8 cellular contexts compared by ENCODE assay signal in genomic region chr12:122979908-122980191, GRCh38. TPM values are rescaled to one million over a fixed set of nuclear protein-coding genes. Genes with fewer than 3 reads are reported as not detected.
DNase-seq lines count a peak whose midpoint lies in the region; ATAC-seq and TF ChIP-seq lines count a peak whose summit lies in the region.

No MANE protein-coding gene starts in this region.

- POLR2A ChIA-PET in SK-N-SH (lab: Yijun Ruan, JAX) (interaction anchor here (0.7 to 2.0 kb wide), 3 partner anchors 10 to 253 kb away, joined by 3 to 6 read pairs (median 6); partner anchors contain the start of genes MPHOSPH9 and MTRFR), activated B cell treated with CpG ODN at 0.5 μM for 24 hours (lab: Charles Lee) (interaction anchor here (0.6 to 2.5 kb wide), 9 partner anchors 10 to 257 kb away, joined by 3 to 9 read pairs (median 3); partner anchors contain the start of genes ABCB9, CCDC62, MPHOSPH9 and MTRFR)

- peaks cover 28% of the 10 kb centered on the region for H3K36me3 Mint-ChIP-seq in activated B cell treated with CpG ODN at 0.5 μM for 24 hours (ENCODE audit: low read depth)

- no peak for TF ChIP-seq EP300 in SK-N-SH (IDR thresholded peaks at IDR 0.05; ENCODE audit: borderline replicate concordance in 1 of 2, low read depth in 1 of 2, low read length in 1 of 2)

- DNase-seq in SK-N-SH (no peak), activated B cell treated with CpG ODN at 0.5 μM for 24 hours (no peak), substantia nigra (lab: John Stamatoyannopoulos, UW) (no peak), midbrain (lab: John Stamatoyannopoulos, UW) (no peak), NCI-H2081 treated with DMSO at 0.1 percent for 48 hours (lab: John Stamatoyannopoulos, UW) (no peak)

- no peaks in the 10 kb centered on the region for H3K27me3 ChIP-seq in SK-N-SH (ENCODE audit: insufficient read depth)

- no peaks in the 10 kb centered on the region for H3K9me2 ChIP-seq in SK-N-SH

- H3K4me3 Mint-ChIP-seq in activated B cell treated with CpG ODN at 0.5 μM for 24 hours, result peak overlapping the region; percentile 88

- CTCF ChIA-PET in SK-N-SH (lab: Yijun Ruan, JAX), result interaction anchor here (5.0 kb wide), 1 partner anchor 258 kb away, joined by 25 read pairs; no protein-coding TSS in a partner anchor
- CTCF ChIA-PET in activated B cell treated with CpG ODN at 0.5 μM for 24 hours (lab: Charles Lee), result interaction anchor here (1.2 kb wide), 1 partner anchor 170 kb away, joined by 4 read pairs; no protein-coding TSS in a partner anchor

- TF ChIP-seq RAD21 in SK-N-SH (IDR thresholded peaks at IDR 0.05; ENCODE audit: low read length), result no peak

- H3K27me3 Mint-ChIP-seq in activated B cell treated with CpG ODN at 0.5 μM for 24 hours, result no peaks in the 10 kb centered on the region

- peak overlapping the region; percentile 96 for H3K4me2 ChIP-seq in SK-N-SH

- H3K4me3 ChIP-seq in SK-N-SH (ENCODE audit: low read depth in 2 of 2, low read length in 1 of 2) (peak overlapping the region; percentile 96), iPS-11a (ENCODE audit: low read depth, low read length) (peak overlapping the region; percentile 85)

- intact Hi-C loops in activated B cell treated with CpG ODN at 0.5 μM for 24 hours (cut with micrococcal nuclease), result loop anchor here (5.0 kb wide), 1 partner anchor 172 kb away; the partner anchor contains the start of gene PITPNM2

- H4K20me1 ChIP-seq in SK-N-SH (ENCODE audit: insufficient read depth), result peaks cover 10% of the 10 kb centered on the region; the same call in 1 of the 2 replicates

- peak overlapping the region; percentile 92 for H3K9ac ChIP-seq in SK-N-SH

- H3F3A ChIP-seq in SK-N-SH (replicated peaks; ENCODE audit: insufficient read depth), result peaks cover 7% of the 10 kb centered on the region

- H3K36me3 ChIP-seq in SK-N-SH (replicated peaks in 1 of 2; ENCODE audit: control insufficient read depth in 1 of 2, insufficient read depth in 2 of 2, low read length in 1 of 2), result peaks cover 0 to 25% of the 10 kb centered on the region in 2 experiments

- WGBS in SK-N-SH (ENCODE audit: low lambda C conversion rate), result 16% methylated on average over 7 of the region's 7 CpGs

- peaks cover 55% of the 10 kb centered on the region for H3K4me1 Mint-ChIP-seq in activated B cell treated with CpG ODN at 0.5 μM for 24 hours

- ATAC-seq in SK-N-SH treated with all-trans-retinoic acid at 6 μM for 48 hours (no peak), activated B cell treated with CpG ODN at 0.5 μM for 24 hours (ENCODE audit: low read depth) (no peak), HG02852 (IDR thresholded peaks at IDR 0.05; ENCODE audit: unreplicated experiment) (no peak)

- TF ChIP-seq CTCF in SK-N-SH (IDR thresholded peaks at IDR 0.05) (no peak), activated B cell treated with CpG ODN at 0.5 μM for 24 hours (IDR thresholded peaks at IDR 0.05) (no peak)

- H3K27ac Mint-ChIP-seq in activated B cell treated with CpG ODN at 0.5 μM for 24 hours, result peak overlapping the region; percentile 88

- no peaks in the 10 kb centered on the region for H3K9me3 Mint-ChIP-seq in activated B cell treated with CpG ODN at 0.5 μM for 24 hours

- H3K79me2 ChIP-seq in SK-N-SH (ENCODE audit: insufficient read depth), result peaks cover 78% of the 10 kb centered on the region

- peak overlapping the region; percentile 45 for H2AFZ ChIP-seq in SK-N-SH (ENCODE audit: low read depth)

- H3K9me3 ChIP-seq in SK-N-SH, result no peaks in the 10 kb centered on the region

- peak overlapping the region; percentile 51 to 76; a peak in 3 of 4 replicates for H3K27ac ChIP-seq in SK-N-SH (ENCODE audit: low read depth in 2 of 2, low read length in 1 of 2)
- H3K27ac ChIP-seq in substantia nigra (ENCODE audit: low read depth, low read length, poor library complexity, severe bottlenecking), result peak overlapping the region; percentile 82

- peaks cover 13 to 46% of the 10 kb centered on the region in 2 experiments; a peak in 3 of 4 replicates for H3K4me1 ChIP-seq in SK-N-SH (ENCODE audit: control insufficient read depth in 1 of 2, insufficient read depth in 2 of 2, low read depth in 1 of 2, low read length in 1 of 2)

TF ChIP-seq in SK-N-SH, 30 proteins besides CTCF, POLR2A, EP300 and RAD21:
- 0 out of 2 replicates have a peak, but pooled peaks have one; percentile 7 for TF ChIP-seq TAF1 (IDR thresholded peaks at IDR 0.05; ENCODE audit: borderline replicate concordance, low read depth, low read length)
- TF ChIP-seq, protein P1, sequence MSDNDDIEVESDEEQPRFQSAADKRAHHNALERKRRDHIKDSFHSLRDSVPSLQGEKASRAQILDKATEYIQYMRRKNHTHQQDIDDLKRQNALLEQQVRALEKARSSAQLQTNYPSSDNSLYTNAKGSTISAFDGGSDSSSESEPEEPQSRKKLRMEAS (IDR thresholded peaks at IDR 0.05; ENCODE audit: low read depth), result no peak
- TF ChIP-seq RFX5 (IDR thresholded peaks at IDR 0.05; ENCODE audit: low read length), result no peak

TF ChIP-seq in SK-N-SH treated with all-trans-retinoic acid at 6 μM for 48 hours, 23 proteins besides CTCF, POLR2A, EP300 and RAD21 (continues in another document):
- no peak for TF ChIP-seq TOX (CRISPR knock-in tag; IDR thresholded peaks at IDR 0.05; ENCODE audit: borderline replicate concordance)
- TF ChIP-seq OSR1 (CRISPR knock-in tag; IDR thresholded peaks at IDR 0.05), result no peak
- TF ChIP-seq, protein P2, sequence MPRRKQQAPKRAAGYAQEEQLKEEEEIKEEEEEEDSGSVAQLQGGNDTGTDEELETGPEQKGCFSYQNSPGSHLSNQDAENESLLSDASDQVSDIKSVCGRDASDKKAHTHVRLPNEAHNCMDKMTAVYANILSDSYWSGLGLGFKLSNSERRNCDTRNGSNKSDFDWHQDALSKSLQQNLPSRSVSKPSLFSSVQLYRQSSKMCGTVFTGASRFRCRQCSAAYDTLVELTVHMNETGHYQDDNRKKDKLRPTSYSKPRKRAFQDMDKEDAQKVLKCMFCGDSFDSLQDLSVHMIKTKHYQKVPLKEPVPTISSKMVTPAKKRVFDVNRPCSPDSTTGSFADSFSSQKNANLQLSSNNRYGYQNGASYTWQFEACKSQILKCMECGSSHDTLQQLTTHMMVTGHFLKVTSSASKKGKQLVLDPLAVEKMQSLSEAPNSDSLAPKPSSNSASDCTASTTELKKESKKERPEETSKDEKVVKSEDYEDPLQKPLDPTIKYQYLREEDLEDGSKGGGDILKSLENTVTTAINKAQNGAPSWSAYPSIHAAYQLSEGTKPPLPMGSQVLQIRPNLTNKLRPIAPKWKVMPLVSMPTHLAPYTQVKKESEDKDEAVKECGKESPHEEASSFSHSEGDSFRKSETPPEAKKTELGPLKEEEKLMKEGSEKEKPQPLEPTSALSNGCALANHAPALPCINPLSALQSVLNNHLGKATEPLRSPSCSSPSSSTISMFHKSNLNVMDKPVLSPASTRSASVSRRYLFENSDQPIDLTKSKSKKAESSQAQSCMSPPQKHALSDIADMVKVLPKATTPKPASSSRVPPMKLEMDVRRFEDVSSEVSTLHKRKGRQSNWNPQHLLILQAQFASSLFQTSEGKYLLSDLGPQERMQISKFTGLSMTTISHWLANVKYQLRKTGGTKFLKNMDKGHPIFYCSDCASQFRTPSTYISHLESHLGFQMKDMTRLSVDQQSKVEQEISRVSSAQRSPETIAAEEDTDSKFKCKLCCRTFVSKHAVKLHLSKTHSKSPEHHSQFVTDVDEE (CRISPR knock-in tag; IDR thresholded peaks at IDR 0.05), result no peak
- TF ChIP-seq ESRRG (CRISPR knock-in tag; IDR thresholded peaks at IDR 0.05), result no peak
- no peak for TF ChIP-seq BACH2 (CRISPR knock-in tag; IDR thresholded peaks at IDR 0.05; ENCODE audit: borderline replicate concordance)
- TF ChIP-seq ZNF8 (CRISPR knock-in tag; IDR thresholded peaks at IDR 0.05), result no peak
- TF ChIP-seq ARNTL (CRISPR knock-in tag; IDR thresholded peaks at IDR 0.05; ENCODE audit: borderline replicate concordance, low read depth), result no peak
- no peak for TF ChIP-seq RARB (CRISPR knock-in tag; IDR thresholded peaks at IDR 0.05)
- no peak for TF ChIP-seq SNAI2 (CRISPR knock-in tag; IDR thresholded peaks at IDR 0.05)
- no peak for TF ChIP-seq ZNF565 (CRISPR knock-in tag; conservative IDR thresholded peaks at IDR 0.05; ENCODE audit: low read depth)
- TF ChIP-seq, protein P3, sequence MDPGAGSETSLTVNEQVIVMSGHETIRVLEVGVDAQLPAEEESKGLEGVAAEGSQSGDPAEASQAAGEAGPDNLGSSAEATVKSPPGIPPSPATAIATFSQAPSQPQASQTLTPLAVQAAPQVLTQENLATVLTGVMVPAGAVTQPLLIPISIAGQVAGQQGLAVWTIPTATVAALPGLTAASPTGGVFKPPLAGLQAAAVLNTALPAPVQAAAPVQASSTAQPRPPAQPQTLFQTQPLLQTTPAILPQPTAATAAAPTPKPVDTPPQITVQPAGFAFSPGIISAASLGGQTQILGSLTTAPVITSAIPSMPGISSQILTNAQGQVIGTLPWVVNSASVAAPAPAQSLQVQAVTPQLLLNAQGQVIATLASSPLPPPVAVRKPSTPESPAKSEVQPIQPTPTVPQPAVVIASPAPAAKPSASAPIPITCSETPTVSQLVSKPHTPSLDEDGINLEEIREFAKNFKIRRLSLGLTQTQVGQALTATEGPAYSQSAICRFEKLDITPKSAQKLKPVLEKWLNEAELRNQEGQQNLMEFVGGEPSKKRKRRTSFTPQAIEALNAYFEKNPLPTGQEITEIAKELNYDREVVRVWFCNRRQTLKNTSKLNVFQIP (CRISPR knock-in tag; IDR thresholded peaks at IDR 0.05; ENCODE audit: borderline replicate concordance, low read depth), result no peak
- TF ChIP-seq TCF4 (CRISPR knock-in tag; IDR thresholded peaks at IDR 0.05; ENCODE audit: borderline replicate concordance), result no peak
- no peak for TF ChIP-seq PPARA (CRISPR knock-in tag; IDR thresholded peaks at IDR 0.05; ENCODE audit: borderline replicate concordance)
- no peak for TF ChIP-seq ZFP30 (CRISPR knock-in tag; IDR thresholded peaks at IDR 0.05)

RNA-seq across cellular contexts. Expression of gene ARL6IP4, which starts 0.6 kb away (rescaled TPM):
- 321 and 370 TPM in 2 replicates for polyA plus RNA-seq in SK-N-SH (2012; rRNA removed)
- 311 and 326 TPM in 2 replicates for polyA plus RNA-seq in SK-N-SH (2012; cell fraction: cytosol; rRNA removed)
- 430 and 534 TPM in 2 replicates for polyA plus RNA-seq in SK-N-SH (2012; cell fraction: nucleus; rRNA removed)
- total RNA-seq in activated B cell treated with CpG ODN at 0.5 μM for 24 hours, result 163 and 178 TPM in 2 replicates

RNA-seq across cellular contexts. Expression of gene OGFOD2, which starts 4.8 kb away (rescaled TPM):
- 22.0 and 25.6 TPM in 2 replicates for polyA plus RNA-seq in SK-N-SH (2012; rRNA removed)
- 7.8 and 13.0 TPM in 2 replicates for polyA plus RNA-seq in SK-N-SH (2012; cell fraction: cytosol; rRNA removed)
- polyA plus RNA-seq in SK-N-SH (2012; cell fraction: nucleus; rRNA removed), result 110 and 155 TPM in 2 replicates
- total RNA-seq in activated B cell treated with CpG ODN at 0.5 μM for 24 hours, result 21.7 and 22.8 TPM in 2 replicates

RNA-seq across cellular contexts. Expression of gene ABCB9, which starts 13.6 kb away (rescaled TPM):
- 6.2 and 7.6 TPM in 2 replicates for polyA plus RNA-seq in SK-N-SH (2012; rRNA removed)
- polyA plus RNA-seq in SK-N-SH (2012; cell fraction: cytosol; rRNA removed), result 1.9 and 3.6 TPM in 2 replicates
- polyA plus RNA-seq in SK-N-SH (2012; cell fraction: nucleus; rRNA removed), result 14.0 and 14.7 TPM in 2 replicates
- total RNA-seq in activated B cell treated with CpG ODN at 0.5 μM for 24 hours, result 2.0 and 4.6 TPM in 2 replicates
